ENCODE assay signal across 10 cellular contexts in genomic region chr6:159959165-159959975, GRCh38. TPM values are rescaled to one million over a fixed set of nuclear protein-coding genes. Genes with fewer than 3 reads are reported as not detected.
DNase-seq lines count a peak whose midpoint lies in the region; ATAC-seq, FAIRE-seq and TF ChIP-seq lines count a peak whose summit lies in the region.
"Had no signal": no experiment of that assay in that cellular context is flagged by ENCODE, and none has a peak within 500 bp of the region (broad histone marks: within the 10 kb centered on the region; RNA-seq: fewer than 3 reads in every experiment).

No MANE protein-coding gene starts in this region.

- in situ Hi-C loops in K562 (cut with MboI) = no loop called here

- CTCF ChIA-PET in K562 (lab: Yijun Ruan, JAX; ENCODE audit: low intra/inter-chr PET ratio) = no interaction called here
- CTCF ChIA-PET in activated CD4-positive, alpha-beta memory T cell treated with anti-CD3 and anti-CD28 coated beads, Interleukin-2, amount 10 ng/mL, durations not matched to agents 7 days and 5 days (lab: Charles Lee) = no interaction called here

- TF ChIP-seq RAD21 in K562 (CRISPR knock-in tag; conservative IDR thresholded peaks at IDR 0.05 in 1 of 2, IDR thresholded peaks at IDR 0.05 in 1 of 2) = no peak

- H3K4me3 Mint-ChIP-seq in activated CD4-positive, alpha-beta memory T cell treated with anti-CD3 and anti-CD28 coated beads, Interleukin-2, amount 10 ng/mL, durations not matched to agents 7 days and 5 days = no peak overlapping the region

- no peak overlapping the region for H3K4me2 ChIP-seq in K562 (ENCODE audit: insufficient read depth, low read length)

- H2AFZ ChIP-seq in K562 (ENCODE audit: low read depth, low read length) = peak overlapping the region; percentile 80

- H3K4me1 ChIP-seq in K562 (replicated peaks in 1 of 2; ENCODE audit: control insufficient read depth in 2 of 2, insufficient read depth in 2 of 2, low read length in 2 of 2) = peaks cover 0 to 10% of the 10 kb centered on the region in 2 experiments; a peak in 3 of 5 replicates
- H3K4me1 ChIP-seq in psoas muscle = peaks cover 18% of the 10 kb centered on the region

- no peaks in the 10 kb centered on the region for H3K9me1 ChIP-seq in K562 (ENCODE audit: control insufficient read depth, insufficient read depth, low read length)

- H3K79me2 ChIP-seq in K562 (ENCODE audit: control insufficient read depth, insufficient read depth, low read length) = no peaks in the 10 kb centered on the region

- H3K36me3 Mint-ChIP-seq in activated CD4-positive, alpha-beta memory T cell treated with anti-CD3 and anti-CD28 coated beads, Interleukin-2, amount 10 ng/mL, durations not matched to agents 7 days and 5 days (ENCODE audit: low read depth) = no peaks in the 10 kb centered on the region

- H3K27ac ChIP-seq in K562 (ENCODE audit: extremely low read depth, low read depth, low read length) = peak overlapping the region; percentile 13; the same call in 1 of the 3 replicates
- peak overlapping the region; percentile 34 for H3K27ac ChIP-seq in psoas muscle

- TF ChIP-seq CTCF in K562 (IDR thresholded peaks at IDR 0.05 in 2 of 3, conservative IDR thresholded peaks at IDR 0.05 in 1 of 3; ENCODE audit: insufficient read depth in 2 of 3, low read depth in 1 of 3, low read length in 3 of 3) (no peak), psoas muscle (IDR thresholded peaks at IDR 0.05) (no peak)

- no peak overlapping the region for H3K27ac Mint-ChIP-seq in activated CD4-positive, alpha-beta memory T cell treated with anti-CD3 and anti-CD28 coated beads, Interleukin-2, amount 10 ng/mL, durations not matched to agents 7 days and 5 days

- H3K36me3 ChIP-seq in K562 (ENCODE audit: control insufficient read depth, insufficient read depth, low read length) (no peaks in the 10 kb centered on the region), psoas muscle (ENCODE audit: insufficient read depth in 1 of 2, low read depth in 1 of 2) (no peaks in the 10 kb centered on the region), MG63 (no peaks in the 10 kb centered on the region)

- TF ChIP-seq POLR2A in K562 (conservative IDR thresholded peaks at IDR 0.05) = no peak

- no TSS peak for BruUV-seq in K562 (replicated peaks; lab: Mats Ljungman, UMichigan)

- intact Hi-C loops in K562 (cut with micrococcal nuclease) = no loop called here
- intact Hi-C loops in psoas muscle (cut with DNase I) = no loop called here

- POLR2A ChIA-PET in K562 (lab: Yijun Ruan, JAX) = interaction anchor here (0.6 to 1.8 kb wide), 4 partner anchors 9 to 265 kb away, joined by 3 to 8 read pairs (median 5); no protein-coding TSS in a partner anchor
- POLR2A ChIA-PET in activated CD4-positive, alpha-beta memory T cell treated with anti-CD3 and anti-CD28 coated beads, Interleukin-2, amount 10 ng/mL, durations not matched to agents 7 days and 5 days (lab: Charles Lee) = interaction anchor here (0.8 kb wide), 1 partner anchor 29 kb away, joined by 3 read pairs; no protein-coding TSS in a partner anchor

- FAIRE-seq in K562 (lab: Jason Lieb, UNC) = no peak
- FAIRE-seq: frontal cortex had no signal

- no peaks in the 10 kb centered on the region for H3K9me3 ChIP-seq in K562 (replicated peaks; ENCODE audit: control insufficient read depth, insufficient read depth, low read depth, low read length)
- H3K9me3 ChIP-seq in psoas muscle = no peaks in the 10 kb centered on the region
- no peaks in the 10 kb centered on the region; the same call in 1 of the 2 replicates for H3K9me3 ChIP-seq in MG63

- WGBS in K562 (ENCODE audit: insufficient coverage, low coverage, missing lambda C conversion rate) = 47% methylated on average over 6 of the region's 6 CpGs
- WGBS in psoas muscle, 3 donors = 59 to 71% (median 59%) methylated on average over 6 of the region's 6 CpGs

- no peak overlapping the region for H3K9ac ChIP-seq in K562 (ENCODE audit: insufficient read depth in 1 of 2, low read depth in 2 of 2, low read length in 2 of 2)

- H3K27me3 Mint-ChIP-seq in activated CD4-positive, alpha-beta memory T cell treated with anti-CD3 and anti-CD28 coated beads, Interleukin-2, amount 10 ng/mL, durations not matched to agents 7 days and 5 days = peaks cover 14% of the 10 kb centered on the region

- no peaks in the 10 kb centered on the region for H4K20me1 ChIP-seq in K562 (replicated peaks; ENCODE audit: control insufficient read depth, insufficient read depth, low read length)

- H3K4me1 Mint-ChIP-seq in activated CD4-positive, alpha-beta memory T cell treated with anti-CD3 and anti-CD28 coated beads, Interleukin-2, amount 10 ng/mL, durations not matched to agents 7 days and 5 days = peaks cover 9% of the 10 kb centered on the region

- H3K9me3 Mint-ChIP-seq in activated CD4-positive, alpha-beta memory T cell treated with anti-CD3 and anti-CD28 coated beads, Interleukin-2, amount 10 ng/mL, durations not matched to agents 7 days and 5 days = no peaks in the 10 kb centered on the region

- H3K4me3 ChIP-seq in K562 (no peak overlapping the region), psoas muscle (no peak overlapping the region), MG63 (no peak overlapping the region)

- peak; percentile 60 for ATAC-seq in GM19324 (IDR thresholded peaks at IDR 0.05; ENCODE audit: low FRiP score, unreplicated experiment)
- ATAC-seq in HG03108 (IDR thresholded peaks at IDR 0.05; ENCODE audit: unreplicated experiment) = peak; percentile 61
- no peak; the same call in 2 of the 3 replicates for ATAC-seq in K562
- peak; percentile 64 to 80 (median 74) for ATAC-seq in psoas muscle

- H3K27me3 ChIP-seq in K562 (ENCODE audit: control insufficient read depth in 2 of 2, insufficient read depth in 2 of 2, low read length in 2 of 2) (no peaks in the 10 kb centered on the region; a peak in 1 of 5 replicates), psoas muscle (ENCODE audit: insufficient read depth in 3 of 3, low read length in 2 of 3) (no peaks in the 10 kb centered on the region), MG63 (no peaks in the 10 kb centered on the region)

- DNase-seq in K562 (ENCODE audit: extremely low read depth in 1 of 4, low spot score in 3 of 4) (no peak), psoas muscle (no peak), H4 (ENCODE audit: low spot score) (no peak), MG63 (no peak)
- no peak for DNase-seq in activated CD4-positive, alpha-beta memory T cell treated with anti-CD3 and anti-CD28 coated beads, Interleukin-2, amount 10 ng/mL, durations not matched to agents 7 days and 5 days
- no peak for DNase-seq in stimulated activated naive CD4-positive, alpha-beta T cell (lab: John Stamatoyannopoulos, UW)
- DNase-seq: activated effector memory CD4-positive, alpha-beta T cell treated with anti-CD3 and anti-CD28 coated beads, Interleukin-2, amount 50 U/mL, for 16 hours had no signal

- no peak for TF ChIP-seq EP300 in K562 (IDR thresholded peaks at IDR 0.05; ENCODE audit: low read length)

TF ChIP-seq in K562, 482 proteins besides CTCF, POLR2A, EP300 and RAD21 (continues in another document):
- TF ChIP-seq NR1H2 (CRISPR knock-in tag; IDR thresholded peaks at IDR 0.05) = no peak
- no peak for TF ChIP-seq FIP1L1 (IDR thresholded peaks at IDR 0.05; ENCODE audit: low read depth, low read length, poor library complexity, severe bottlenecking)
- TF ChIP-seq SRF (CRISPR knock-in tag; IDR thresholded peaks at IDR 0.05) = peak in 1 of 2 experiments; percentile 80; a peak in 2 of 4 replicates
- TF ChIP-seq KDM4B (IDR thresholded peaks at IDR 0.05; ENCODE audit: borderline replicate concordance in 2 of 2, low read depth in 1 of 2) = no peak
- TF ChIP-seq BACH1 (tag; IDR thresholded peaks at IDR 0.05) = 0 out of 2 replicates have a peak, but pooled peaks have one; percentile 64
- peak; percentile 88 for TF ChIP-seq SPI1 (IDR thresholded peaks at IDR 0.05; ENCODE audit: borderline replicate concordance, low read depth, low read length)
- TF ChIP-seq IRF1 (CRISPR knock-in tag; IDR thresholded peaks at IDR 0.05; ENCODE audit: borderline replicate concordance) = peak; percentile 28; the same call in 1 of the 2 replicates

RNA-seq across cellular contexts. Expression of gene IGF2R, which starts 9.5 kb away (rescaled TPM):
- total RNA-seq in K562 (2011; cell fraction: chromatin; rRNA removed; ENCODE audit: low replicate concordance) = 302 and 333 TPM in 2 replicates
- total RNA-seq in K562 (2011; cell fraction: nucleolus; rRNA removed) = 228 and 239 TPM in 2 replicates
- total RNA-seq in K562 (2011; cell fraction: nucleoplasm; rRNA removed) = 228 and 238 TPM in 2 replicates
- total RNA-seq in K562 (2014; rRNA removed) (36.9 and 41.3 TPM in 2 replicates), K562 (2014; rRNA removed; fragmentation: Illumina TruSeq; extraction: Trizol) (34.4 and 37.8 TPM in 2 replicates), K562 (2015; rRNA removed; fragmentation: Illumina TruSeq; extraction: Trizol) (34.5 and 37.5 TPM in 2 replicates), K562 (2021) (84.7 and 92.3 TPM in 2 replicates), psoas muscle (100 to 1,000 TPM; 113 to 167 (median 157) TPM)
- polyA plus RNA-seq in K562 (2011; rRNA removed) (13.2 and 16.7 TPM in 2 replicates), K562 (2014; fragmentation: Illumina TruSeq; extraction: Trizol) (60.4 and 68.9 TPM in 2 replicates), K562 (2014; fragmentation: Nextera tagmentation; extraction: Ambion mirVana) (1 to 10 TPM; 3.5 to 3.6 TPM), K562 (2014; rRNA removed) (30.3 and 31.0 TPM in 2 replicates), psoas muscle (10 to 100 TPM; 40.1 to 91.0 (median 48.4) TPM)
- 12.7 and 14.5 TPM in 2 replicates for polyA plus RNA-seq in K562 (2011; cell fraction: cytosol; rRNA removed)
- 55.4 and 71.5 TPM in 2 replicates for polyA plus RNA-seq in K562 (2011; cell fraction: nucleus; rRNA removed)
- polyA plus RNA-seq in K562 (2012) = 57.1 and 73.0 TPM in 2 replicates
- 48.1 and 64.9 TPM in 2 replicates for polyA minus RNA-seq in K562 (2011; rRNA and poly(A)+ RNA removed)
- 47.2 and 72.7 TPM in 2 replicates for polyA minus RNA-seq in K562 (2011; cell fraction: cytosol; rRNA and poly(A)+ RNA removed)
- polyA minus RNA-seq in K562 (2011; cell fraction: nucleus; rRNA and poly(A)+ RNA removed) = 108 and 127 TPM in 2 replicates
- 19.8 and 29.8 TPM in 2 replicates for total RNA-seq in H4 (2014; rRNA removed; shearing (Covaris generic))
- 10 to 100 TPM; 66.9 to 70.9 TPM for total RNA-seq in activated CD4-positive, alpha-beta memory T cell treated with anti-CD3 and anti-CD28 coated beads, Interleukin-2, amount 10 ng/mL, durations not matched to agents 7 days and 5 days
- 33.4 and 35.9 TPM in 2 replicates for total RNA-seq in MG63 (2014; rRNA removed; shearing (Covaris generic); ENCODE audit: low replicate concordance)
